31 cellular contexts compared by ENCODE assay signal in genomic region chr4:113840850-113841249, GRCh38.
"Had no signal": no experiment of that assay in that cellular context is flagged by ENCODE, and none has a peak within 500 bp of the region (broad histone marks: within the 10 kb centered on the region; RNA-seq: fewer than 3 reads in every experiment).

No MANE protein-coding gene starts in this region.

- H3K4me1 ChIP-seq: body of pancreas, left ventricle myocardium inferior had no signal

- DNase-seq: activated CD4-positive, alpha-beta T cell treated with anti-CD3 and anti-CD28 coated beads, Interleukin-2, amount 50 U/mL, for 1 hour; activated CD4-positive, CD25-positive, alpha-beta regulatory T cell treated with anti-CD3 and anti-CD28 coated beads, Interleukin-2, amount 50 U/mL, for 72 hours; activated CD8-positive, alpha-beta memory T cell treated with anti-CD3 and anti-CD28 coated beads, Interleukin-2, amount 10 ng/mL, durations not matched to agents 7 days and 5 days; activated CD8-positive, alpha-beta T cell treated with anti-CD3 and anti-CD28 coated beads for 36 hours; activated naive CD4-positive, alpha-beta T cell; activated T-cell treated with anti-CD3 and anti-CD28 coated beads, Interleukin-2, amount 50 U/mL, for 48 hours; aorta; body of pancreas; cerebellar nuclear complex; dorsolateral prefrontal cortex; effector memory CD8-positive, alpha-beta T cell; heart right ventricle; left ventricle myocardium inferior; mucosa of descending colon; nephron progenitor cell; stimulated activated CD4-positive, alpha-beta T cell treated with anti-CD3 and anti-CD28 coated beads, Interleukin-12 subunit alpha, Interleukin-12 subunit beta, amount 100 ng/mL, for 4 hours; stimulated activated CD4-positive, alpha-beta T cell treated with anti-CD3 and anti-CD28 coated beads, Interleukin-4, amount 100 ng/mL, for 1 hour; stimulated activated naive CD8-positive, alpha-beta T cell treated with anti-CD3 and anti-CD28 coated beads, Interleukin-15, Interleukin-2, amounts not matched to agents 100 U/mL and 50 U/mL, for 24 hours; T-helper 17 cell; T1000; trophoblast cell; WERI-Rb-1 had no signal

- H3K9me3 ChIP-seq: body of pancreas, heart right ventricle, left ventricle myocardium inferior, mucosa of descending colon, neutrophil, thoracic aorta had no signal

- H3K27ac ChIP-seq: body of pancreas, cardiac muscle cell, coronary artery, dorsolateral prefrontal cortex, heart right ventricle, left ventricle myocardium inferior, neutrophil, skin epidermis, thoracic aorta, WERI-Rb-1 had no signal

- H3K27ac Mint-ChIP-seq: activated CD8-positive, alpha-beta memory T cell treated with anti-CD3 and anti-CD28 coated beads, Interleukin-2, amount 10 ng/mL, durations not matched to agents 7 days and 5 days; activated CD8-positive, alpha-beta T cell treated with anti-CD3 and anti-CD28 coated beads for 36 hours; activated naive CD4-positive, alpha-beta T cell treated with anti-CD3 and anti-CD28 coated beads, Interleukin-2, amount 50 U/mL, for 72 hours; effector memory CD8-positive, alpha-beta T cell; nephron progenitor cell; progenitor cell of endocrine pancreas; T-helper 17 cell had no signal

- H3K4me1 Mint-ChIP-seq: activated CD8-positive, alpha-beta memory T cell treated with anti-CD3 and anti-CD28 coated beads, Interleukin-2, amount 10 ng/mL, durations not matched to agents 7 days and 5 days; nephron progenitor cell; T-helper 17 cell had no signal

- H3K36me3 ChIP-seq: cardiac muscle cell, heart right ventricle, left ventricle myocardium inferior, neutrophil, thoracic aorta, WERI-Rb-1 had no signal

- H3K36me3 Mint-ChIP-seq: activated CD8-positive, alpha-beta memory T cell treated with anti-CD3 and anti-CD28 coated beads, Interleukin-2, amount 10 ng/mL, durations not matched to agents 7 days and 5 days had no signal

- H3K27me3 Mint-ChIP-seq: activated CD8-positive, alpha-beta memory T cell treated with anti-CD3 and anti-CD28 coated beads, Interleukin-2, amount 10 ng/mL, durations not matched to agents 7 days and 5 days; progenitor cell of endocrine pancreas; T-helper 17 cell had no signal

- H3K4me3 ChIP-seq: body of pancreas, cardiac muscle cell, coronary artery, dorsolateral prefrontal cortex, heart right ventricle, left ventricle myocardium inferior, lung, mucosa of descending colon, skin epidermis, thoracic aorta had no signal

- H3K9me3 Mint-ChIP-seq: activated CD8-positive, alpha-beta T cell treated with anti-CD3 and anti-CD28 coated beads for 36 hours; activated naive CD4-positive, alpha-beta T cell treated with anti-CD3 and anti-CD28 coated beads, Interleukin-2, amount 50 U/mL, for 72 hours; effector memory CD8-positive, alpha-beta T cell; nephron progenitor cell had no signal

- H3K27me3 ChIP-seq: body of pancreas, cardiac muscle cell, heart right ventricle, neutrophil had no signal

- ATAC-seq: activated CD8-positive, alpha-beta memory T cell treated with anti-CD3 and anti-CD28 coated beads, Interleukin-2, amount 10 ng/mL, durations not matched to agents 7 days and 5 days; activated CD8-positive, alpha-beta T cell treated with anti-CD3 and anti-CD28 coated beads for 36 hours; activated naive CD4-positive, alpha-beta T cell treated with anti-CD3 and anti-CD28 coated beads, Interleukin-2, amount 50 U/mL, for 72 hours; body of pancreas; effector memory CD8-positive, alpha-beta T cell; heart right ventricle; mucosa of descending colon; sciatic nerve; stimulated activated naive CD8-positive, alpha-beta T cell treated with anti-CD3 and anti-CD28 coated beads, Interleukin-15, Interleukin-2, amounts not matched to agents 100 U/mL and 50 U/mL, for 24 hours; T-helper 17 cell had no signal

- H3K4me3 Mint-ChIP-seq: activated CD8-positive, alpha-beta memory T cell treated with anti-CD3 and anti-CD28 coated beads, Interleukin-2, amount 10 ng/mL, durations not matched to agents 7 days and 5 days; activated CD8-positive, alpha-beta T cell treated with anti-CD3 and anti-CD28 coated beads for 36 hours; effector memory CD8-positive, alpha-beta T cell; nephron progenitor cell; T-helper 17 cell had no signal
